In genomic region chr13:102836471-102836870, GRCh38 we compare ENCODE assay signal across 30 cellular contexts.
"Had no signal": no experiment of that assay in that cellular context is flagged by ENCODE, and none has a peak within 500 bp of the region (broad histone marks: within the 10 kb centered on the region; RNA-seq: fewer than 3 reads in every experiment).

No MANE protein-coding gene starts in this region.

- H3K4me1 ChIP-seq: parathyroid adenoma, psoas muscle, sigmoid colon, stomach, thyroid gland, tibial nerve, upper lobe of left lung, vagina had no signal

- H3K9me3 ChIP-seq: neutrophil, psoas muscle, right lobe of liver, sigmoid colon, stomach, thoracic aorta, thyroid gland, tibial nerve, upper lobe of left lung, vagina had no signal

- DNase-seq: naive thymus-derived CD8-positive, alpha-beta T cell; nephron progenitor cell; nucleus accumbens; posterior cingulate gyrus; psoas muscle; right cardiac atrium; right lobe of liver; sigmoid colon; small intestine; stimulated activated CD4-positive, alpha-beta T cell treated with anti-CD3 and anti-CD28 coated beads, Interleukin-15, amount 100 ng/mL, for 24 hours; stimulated activated CD4-positive, alpha-beta T cell treated with anti-CD3 and anti-CD28 coated beads, Interleukin-2, amount 100 ng/mL, for 24 hours; stimulated activated CD4-positive, alpha-beta T cell treated with anti-CD3 and anti-CD28 coated beads, Interleukin-2, amount 100 ng/mL, for 48 hours; stimulated activated CD4-positive, alpha-beta T cell treated with anti-CD3 and anti-CD28 coated beads, Interleukin-4, amount 100 ng/mL, for 24 hours; stimulated activated naive B cell treated with anti-CD40 and anti-IgM and Interleukin-4, amounts not matched to agents 10 μg/mL and 1 μg/mL and 100 μg/mL, for 72 hours; stimulated activated naive CD4-positive, alpha-beta T cell treated with Interleukin-2 at 50 U/mL for 16 hours; stomach; thyroid gland; trophoblast cell; upper lobe of left lung had no signal

- H3K27me3 Mint-ChIP-seq: naive thymus-derived CD8-positive, alpha-beta T cell; natural killer cell treated with Interleukin-12 subunit alpha and Interleukin-12 subunit beta and Interleukin-15 and Interleukin-18, amount 100 ng/mL, for 72 hours; progenitor cell of endocrine pancreas; stimulated activated naive B cell treated with anti-CD40 and anti-IgM and Interleukin-4, amounts not matched to agents 10 μg/mL and 1 μg/mL and 100 μg/mL, for 72 hours; stimulated activated naive CD8-positive, alpha-beta T cell treated with anti-CD3 and anti-CD28 coated beads, Interleukin-15, Interleukin-2, amounts not matched to agents 100 ng/mL and 50 ng/mL, for 24 hours had no signal

- ATAC-seq: naive thymus-derived CD8-positive, alpha-beta T cell; natural killer cell treated with Interleukin-12 subunit alpha and Interleukin-12 subunit beta and Interleukin-15 and Interleukin-18, amount 100 ng/mL, for 72 hours; psoas muscle; right cardiac atrium; right lobe of liver; stimulated activated effector memory CD8-positive, alpha-beta T cell treated with anti-CD3 and anti-CD28 coated beads, Interleukin-12 subunit alpha, Interleukin-12 subunit beta, amount 100 ng/mL, for 72 hours; stimulated activated naive B cell treated with anti-CD40 and anti-IgM and Interleukin-4, amounts not matched to agents 10 μg/mL and 1 μg/mL and 100 μg/mL, for 72 hours had no signal

- H3K27ac ChIP-seq: neutrophil, parathyroid adenoma, psoas muscle, right lobe of liver, sigmoid colon, stomach, thoracic aorta, thyroid gland, tibial nerve, upper lobe of left lung, vagina had no signal

- H3K36me3 ChIP-seq: neutrophil had no signal

- FAIRE-seq: small intestine, urothelium cell line had no signal

- H3K4me3 Mint-ChIP-seq: naive thymus-derived CD8-positive, alpha-beta T cell; natural killer cell treated with Interleukin-12 subunit alpha and Interleukin-12 subunit beta and Interleukin-15 and Interleukin-18, amount 100 ng/mL, for 72 hours; nephron progenitor cell; neural crest cell; stimulated activated effector memory CD8-positive, alpha-beta T cell treated with anti-CD3 and anti-CD28 coated beads, Interleukin-12 subunit alpha, Interleukin-12 subunit beta, amount 100 ng/mL, for 72 hours; stimulated activated naive B cell treated with anti-CD40 and anti-IgM and Interleukin-4, amounts not matched to agents 10 μg/mL and 1 μg/mL and 100 μg/mL, for 72 hours; stimulated activated naive CD8-positive, alpha-beta T cell treated with anti-CD3 and anti-CD28 coated beads, Interleukin-15, Interleukin-2, amounts not matched to agents 100 ng/mL and 50 ng/mL, for 24 hours had no signal

- H3K4me3 ChIP-seq: psoas muscle, right lobe of liver, sigmoid colon, stomach, thoracic aorta, thyroid gland, tibial nerve, upper lobe of left lung, vagina had no signal

- H3K4me1 Mint-ChIP-seq: nephron progenitor cell; neural crest cell; stimulated activated effector memory CD8-positive, alpha-beta T cell treated with anti-CD3 and anti-CD28 coated beads, Interleukin-12 subunit alpha, Interleukin-12 subunit beta, amount 100 ng/mL, for 72 hours; stimulated activated naive B cell treated with anti-CD40 and anti-IgM and Interleukin-4, amounts not matched to agents 10 μg/mL and 1 μg/mL and 100 μg/mL, for 72 hours had no signal

- H3K9me3 Mint-ChIP-seq: naive thymus-derived CD8-positive, alpha-beta T cell; natural killer cell treated with Interleukin-12 subunit alpha and Interleukin-12 subunit beta and Interleukin-15 and Interleukin-18, amount 100 ng/mL, for 72 hours; nephron progenitor cell; neural crest cell; stimulated activated effector memory CD8-positive, alpha-beta T cell treated with anti-CD3 and anti-CD28 coated beads, Interleukin-12 subunit alpha, Interleukin-12 subunit beta, amount 100 ng/mL, for 72 hours; stimulated activated naive B cell treated with anti-CD40 and anti-IgM and Interleukin-4, amounts not matched to agents 10 μg/mL and 1 μg/mL and 100 μg/mL, for 72 hours; stimulated activated naive CD8-positive, alpha-beta T cell treated with anti-CD3 and anti-CD28 coated beads, Interleukin-15, Interleukin-2, amounts not matched to agents 100 ng/mL and 50 ng/mL, for 24 hours had no signal

- H3K27ac Mint-ChIP-seq: natural killer cell treated with Interleukin-12 subunit alpha and Interleukin-12 subunit beta and Interleukin-15 and Interleukin-18, amount 100 ng/mL, for 72 hours; nephron progenitor cell; progenitor cell of endocrine pancreas; stimulated activated effector memory CD8-positive, alpha-beta T cell treated with anti-CD3 and anti-CD28 coated beads, Interleukin-12 subunit alpha, Interleukin-12 subunit beta, amount 100 ng/mL, for 72 hours; stimulated activated naive B cell treated with anti-CD40 and anti-IgM and Interleukin-4, amounts not matched to agents 10 μg/mL and 1 μg/mL and 100 μg/mL, for 72 hours; stimulated activated naive CD8-positive, alpha-beta T cell treated with anti-CD3 and anti-CD28 coated beads, Interleukin-15, Interleukin-2, amounts not matched to agents 100 ng/mL and 50 ng/mL, for 24 hours had no signal

- H3K27me3 ChIP-seq: neutrophil, right lobe of liver, sigmoid colon, stomach, thyroid gland, tibial nerve, upper lobe of left lung, vagina had no signal
